ENCODE assay signal across 11 cellular contexts in genomic region chr7:27243340-27244163, GRCh38. TPM values are rescaled to one million over a fixed set of nuclear protein-coding genes. Genes with fewer than 3 reads are reported as not detected.
DNase-seq lines count a peak whose midpoint lies in the region; ATAC-seq and TF ChIP-seq lines count a peak whose summit lies in the region.
"Had no signal": no experiment of that assay in that cellular context is flagged by ENCODE, and none has a peak within 500 bp of the region (broad histone marks: within the 10 kb centered on the region; RNA-seq: fewer than 3 reads in every experiment).

No MANE protein-coding gene starts in this region.

- CTCF ChIA-PET in Panc1 (lab: Charles Lee) = no interaction called here

- in situ Hi-C loops in Panc1 (cut with HindIII; ENCODE audit: low pct_unique_long_range_greater_than_20kb, low sequenced_read_pairs) = no loop called here

- BruUV-seq in Panc1 (replicated peaks; lab: Mats Ljungman, UMichigan) = no TSS peak

- H3K27ac ChIP-seq in Panc1 (ENCODE audit: low read length) = no peak overlapping the region
- no peak overlapping the region for H3K27ac ChIP-seq in substantia nigra (ENCODE audit: low read depth, low read length, poor library complexity, severe bottlenecking)
- H3K27ac ChIP-seq: right atrium auricular region had no signal

- H3K9me3 ChIP-seq in Panc1 (ENCODE audit: control insufficient read depth, insufficient read depth, low read depth, low read length) = no peaks in the 10 kb centered on the region
- H3K9me3 ChIP-seq: right atrium auricular region had no signal

- no peaks in the 10 kb centered on the region for H3K36me3 Mint-ChIP-seq in activated T-cell treated with anti-CD3 and anti-CD28 coated beads, Interleukin-2, amount 50 U/mL, for 24 hours (ENCODE audit: low read depth)
- H3K36me3 Mint-ChIP-seq in memory B cell = peaks cover 2% of the 10 kb centered on the region

- 0 out of 2 replicates have a peak, but pooled peaks have one; percentile 3 for ATAC-seq in Panc1
- no peak for ATAC-seq in memory B cell (ENCODE audit: low read depth)
- no peak for ATAC-seq in stimulated activated naive CD8-positive, alpha-beta T cell treated with anti-CD3 and anti-CD28 coated beads, Interleukin-15, amount 100 ng/mL, for 72 hours
- no peak for ATAC-seq in HG03139 (IDR thresholded peaks at IDR 0.05; ENCODE audit: unreplicated experiment)
- no peak for ATAC-seq in HG02981 (IDR thresholded peaks at IDR 0.05; ENCODE audit: unreplicated experiment)
- ATAC-seq: left lobe of liver had no signal

- H3K4me3 ChIP-seq in Panc1 (ENCODE audit: low read depth in 2 of 2, low read length in 2 of 2) = peak overlapping the region; percentile 24 to 44; a peak in 3 of 4 replicates

- intact Hi-C loops in Panc1 (cut with micrococcal nuclease; ENCODE audit: unreplicated experiment) = no loop called here

- POLR2A ChIA-PET in Panc1 (lab: Charles Lee) = interaction anchor here (0.7 kb wide), 1 partner anchor 110 kb away, joined by 3 read pairs; no protein-coding TSS in a partner anchor

- H3K9me3 Mint-ChIP-seq in activated T-cell treated with anti-CD3 and anti-CD28 coated beads, Interleukin-2, amount 50 U/mL, for 24 hours = no peaks in the 10 kb centered on the region
- H3K9me3 Mint-ChIP-seq in memory B cell = peaks cover 1% of the 10 kb centered on the region
- no peaks in the 10 kb centered on the region for H3K9me3 Mint-ChIP-seq in stimulated activated naive CD8-positive, alpha-beta T cell treated with anti-CD3 and anti-CD28 coated beads, Interleukin-15, amount 100 ng/mL, for 72 hours

- peak overlapping the region; percentile 67 for H3K27ac Mint-ChIP-seq in activated T-cell treated with anti-CD3 and anti-CD28 coated beads, Interleukin-2, amount 50 U/mL, for 24 hours
- H3K27ac Mint-ChIP-seq in memory B cell = peak overlapping the region; percentile 75
- H3K27ac Mint-ChIP-seq in stimulated activated naive CD8-positive, alpha-beta T cell treated with anti-CD3 and anti-CD28 coated beads, Interleukin-15, amount 100 ng/mL, for 72 hours = peak overlapping the region in 1 of 2 donors; percentile 74

- peaks cover 94% of the 10 kb centered on the region for H3K27me3 Mint-ChIP-seq in activated T-cell treated with anti-CD3 and anti-CD28 coated beads, Interleukin-2, amount 50 U/mL, for 24 hours
- peaks cover 41% of the 10 kb centered on the region for H3K27me3 Mint-ChIP-seq in memory B cell
- H3K27me3 Mint-ChIP-seq in stimulated activated naive CD8-positive, alpha-beta T cell treated with anti-CD3 and anti-CD28 coated beads, Interleukin-15, amount 100 ng/mL, for 72 hours = peaks cover 100% of the 10 kb centered on the region

- DNase-seq in activated T-cell treated with anti-CD3 and anti-CD28 coated beads, Interleukin-2, amount 50 U/mL, for 24 hours = no peak
- no peak for DNase-seq in activated T-cell treated with anti-CD3 and anti-CD28 coated beads, Interleukin-2, amount 50 U/mL, for 1 hour
- DNase-seq in Panc1 (ENCODE audit: low read depth, low spot score) = no peak
- DNase-seq in memory B cell (ENCODE audit: low spot score in 2 of 2) = peak in 1 of 2 donors; percentile 16
- DNase-seq in stimulated activated naive CD8-positive, alpha-beta T cell treated with anti-CD3 and anti-CD28 coated beads, Interleukin-15, amount 100 ng/mL, for 72 hours = no peak
- no peak for DNase-seq in substantia nigra (lab: John Stamatoyannopoulos, UW)
- DNase-seq: MV-4-11 had no signal

- H3K27me3 ChIP-seq in Panc1 (ENCODE audit: control insufficient read depth, insufficient read depth, low read length) = peaks cover 35% of the 10 kb centered on the region

- TF ChIP-seq CTCF in Panc1 (IDR thresholded peaks at IDR 0.05) = no peak

- peak overlapping the region; percentile 31 for H3K4me3 Mint-ChIP-seq in activated T-cell treated with anti-CD3 and anti-CD28 coated beads, Interleukin-2, amount 50 U/mL, for 24 hours
- H3K4me3 Mint-ChIP-seq in memory B cell = peak overlapping the region; percentile 46
- peak overlapping the region; percentile 44 to 62 for H3K4me3 Mint-ChIP-seq in stimulated activated naive CD8-positive, alpha-beta T cell treated with anti-CD3 and anti-CD28 coated beads, Interleukin-15, amount 100 ng/mL, for 72 hours

- no peaks in the 10 kb centered on the region for H3K36me3 ChIP-seq in Panc1 (ENCODE audit: control insufficient read depth, insufficient read depth, low read length)
- H3K36me3 ChIP-seq: right atrium auricular region had no signal

- H3K4me1 ChIP-seq in Panc1 (ENCODE audit: control insufficient read depth, insufficient read depth, low read length) = no peaks in the 10 kb centered on the region; the same call in none of the 2 replicates

- H3K4me1 Mint-ChIP-seq in activated T-cell treated with anti-CD3 and anti-CD28 coated beads, Interleukin-2, amount 50 U/mL, for 24 hours (ENCODE audit: low read depth) = peaks cover 35% of the 10 kb centered on the region
- H3K4me1 Mint-ChIP-seq in memory B cell = peaks cover 14% of the 10 kb centered on the region
- H3K4me1 Mint-ChIP-seq in stimulated activated naive CD8-positive, alpha-beta T cell treated with anti-CD3 and anti-CD28 coated beads, Interleukin-15, amount 100 ng/mL, for 72 hours = peaks cover 53% of the 10 kb centered on the region

RNA-seq across cellular contexts. Expression of gene EVX1, which starts 0.9 kb away (rescaled TPM):
- total RNA-seq in Panc1 (2021; ENCODE audit: unreplicated experiment) = 0.10 TPM
- polyA plus RNA-seq in Panc1 (2012; ENCODE audit: insufficient read length) = 0.16 TPM
- total RNA-seq: left lobe of liver, right atrium auricular region had no signal

RNA-seq across cellular contexts. Expression of gene HOXA13, which starts 43.7 kb away (rescaled TPM):
- total RNA-seq in Panc1 (2021; ENCODE audit: unreplicated experiment) = 1.2 TPM
- 0.64 TPM for polyA plus RNA-seq in Panc1 (2012; ENCODE audit: insufficient read length)
- total RNA-seq: right atrium auricular region had no signal

RNA-seq across cellular contexts. Expression of gene HOXA11, which starts 58.5 kb away (rescaled TPM):
- total RNA-seq in Panc1 (2021; ENCODE audit: unreplicated experiment) = 0.57 TPM
- polyA plus RNA-seq in Panc1 (2012; ENCODE audit: insufficient read length) = 0.58 TPM
- total RNA-seq: left lobe of liver, right atrium auricular region had no signal
